Comparison of ENCODE assay signal across 9 cellular contexts in genomic region chr7:151409555-151410404, GRCh38. TPM values are rescaled to one million over a fixed set of nuclear protein-coding genes. Genes with fewer than 3 reads are reported as not detected.
DNase-seq lines count a peak whose midpoint lies in the region; ATAC-seq and TF ChIP-seq lines count a peak whose summit lies in the region.
"Had no signal": no experiment of that assay in that cellular context is flagged by ENCODE, and none has a peak within 500 bp of the region (broad histone marks: within the 10 kb centered on the region; RNA-seq: fewer than 3 reads in every experiment).

Gene WDR86, minus strand, starts transcription at chr7:151410038. Its CDS starts 449 bp downstream, at chr7:151409589.

- TF ChIP-seq CTCF in uterus (IDR thresholded peaks at IDR 0.05) = no peak

- TF ChIP-seq POLR2A in uterus (IDR thresholded peaks at IDR 0.05) = peak in 1 of 2 donors; percentile 56

- peak within 1 kb of the TSS; percentile 20 for H3K4me3 ChIP-seq in mononuclear cell (ENCODE audit: low read length)
- peak within 1 kb of the TSS; percentile 34 to 44 for H3K4me3 ChIP-seq in uterus

- H3K4me3 Mint-ChIP-seq in central memory CD8-positive, alpha-beta T cell = peak within 1 kb of the TSS; percentile 69

- peak; percentile 38 for DNase-seq in activated naive CD4-positive, alpha-beta T cell treated with Interleukin-2 at 50 U/mL for 16 hours
- DNase-seq in activated naive CD4-positive, alpha-beta T cell (lab: John Stamatoyannopoulos, UW) = no peak
- peak; percentile 26 to 34 for DNase-seq in central memory CD8-positive, alpha-beta T cell (ENCODE audit: low spot score in 2 of 2)
- no peak for DNase-seq in uterus
- DNase-seq in foreskin melanocyte = no peak
- DNase-seq in NK-92 (lab: John Stamatoyannopoulos, UW; ENCODE audit: unreplicated experiment) = no peak
- no peak for DNase-seq in SIG-M5 (lab: John Stamatoyannopoulos, UW)

- H3K27me3 ChIP-seq in mononuclear cell (ENCODE audit: insufficient read depth, low read length) = peaks cover 36% of the 10 kb centered on the region
- H3K27me3 ChIP-seq in uterus = peaks cover 0 to 4% of the 10 kb centered on the region in 2 donors

- ATAC-seq in central memory CD8-positive, alpha-beta T cell (replicated peaks; ENCODE audit: extremely low read depth, poor library complexity, severe bottlenecking) = peak; percentile 1

- H3K9me3 ChIP-seq in mononuclear cell (ENCODE audit: low read depth, low read length) = no peaks in the 10 kb centered on the region
- H3K9me3 ChIP-seq in uterus = no peaks in the 10 kb centered on the region

- H3K4me1 Mint-ChIP-seq in central memory CD8-positive, alpha-beta T cell = peaks cover 43% of the 10 kb centered on the region

- peaks cover 34% of the 10 kb centered on the region for H3K36me3 Mint-ChIP-seq in central memory CD8-positive, alpha-beta T cell (ENCODE audit: insufficient read depth)

- H3K36me3 ChIP-seq in uterus = no peaks in the 10 kb centered on the region

- H3K9me3 Mint-ChIP-seq in central memory CD8-positive, alpha-beta T cell = no peaks in the 10 kb centered on the region

- peak within 1 kb of the TSS; percentile 70 to 74 for H3K27ac ChIP-seq in uterus

- peaks cover 34% of the 10 kb centered on the region for H3K4me1 ChIP-seq in mononuclear cell (ENCODE audit: insufficient read depth, low read length)
- H3K4me1 ChIP-seq in uterus = peaks cover 0 to 14% of the 10 kb centered on the region in 2 donors

- intact Hi-C loops in uterus (cut with DNase I; ENCODE audit: low total_unique reads) = no loop called here

- peak within 1 kb of the TSS; percentile 94 for H3K27ac Mint-ChIP-seq in central memory CD8-positive, alpha-beta T cell (ENCODE audit: low read depth)

- peaks cover 26% of the 10 kb centered on the region for H3K27me3 Mint-ChIP-seq in central memory CD8-positive, alpha-beta T cell

RNA-seq across cellular contexts. Expression of gene WDR86, which starts in this region (rescaled TPM):
- total RNA-seq in mononuclear cell (3.9 TPM), uterus (100 to 1,000 TPM in 1 of 4 donors, 10 to 100 TPM in 2, 1 to 10 TPM in 1; 3.2 to 100 (median 53.4) TPM)
- total RNA-seq: RPMI7951 had no signal

Comparison
In these comparisons a context has a peak if more than half of its experiments do, and no peak if none do; other contexts are left out.
1. DNase-seq: peak in activated naive CD4-positive, alpha-beta T cell treated with Interleukin-2 at 50 U/mL for 16 hours (single experiment) and central memory CD8-positive, alpha-beta T cell (2 of 2); none in activated naive CD4-positive, alpha-beta T cell (0 of 4), uterus (0 of 2), foreskin melanocyte (single experiment), NK-92 (single experiment) and SIG-M5 (single experiment).